Comparison of ENCODE assay signal across 13 cellular contexts in the genomic region with DNA sequence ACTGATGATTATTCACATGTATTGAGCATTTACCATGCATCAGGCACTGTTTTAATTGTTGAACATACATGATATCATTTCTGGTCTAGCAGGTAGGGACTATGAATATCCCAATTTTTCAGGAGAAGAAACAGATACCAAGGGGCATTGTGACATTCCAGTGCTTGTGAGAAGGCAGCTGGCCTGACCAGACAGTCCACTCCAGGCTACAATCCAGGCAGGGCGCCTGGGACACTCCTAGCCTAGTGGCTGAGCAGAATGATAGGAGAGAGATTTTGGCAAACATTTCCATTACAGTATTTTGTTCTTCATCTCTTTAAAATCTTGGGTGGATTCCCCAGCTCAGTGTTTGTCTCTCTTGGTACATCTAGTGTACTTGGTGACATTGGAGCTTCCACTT.
"Had no signal": no experiment of that assay in that cellular context is flagged by ENCODE, and none has a peak within 500 bp of the region (broad histone marks: within the 10 kb centered on the region; RNA-seq: fewer than 3 reads in every experiment).

No MANE protein-coding gene starts in this region.

- H3K36me3 ChIP-seq: pancreas, suprapubic skin, upper lobe of right lung, vagina had no signal

- ATAC-seq: right cardiac atrium; stimulated activated effector memory CD8-positive, alpha-beta T cell treated with anti-CD3 and anti-CD28 coated beads, Interleukin-12 subunit alpha, Interleukin-12 subunit beta, amount 100 ng/mL, for 72 hours; stimulated activated naive CD8-positive, alpha-beta T cell treated with anti-CD3 and anti-CD28 coated beads, Interleukin-15, Interleukin-2, amounts not matched to agents 100 U/mL and 50 U/mL, for 24 hours had no signal

- FAIRE-seq: islet of Langerhans, pancreas had no signal

- H3K27me3 ChIP-seq: dorsolateral prefrontal cortex, pancreas, suprapubic skin, tibial artery, upper lobe of right lung, vagina had no signal

- H3K27ac ChIP-seq: pancreas, suprapubic skin, tibial artery, upper lobe of right lung, vagina had no signal

- H3K9me3 ChIP-seq: pancreas, suprapubic skin, upper lobe of right lung, vagina had no signal

- DNase-seq: cortex of kidney; effector CD8-positive, alpha-beta T cell; naive B cell; tibial artery had no signal

- H3K4me1 ChIP-seq: pancreas, suprapubic skin, tibial artery, upper lobe of right lung, vagina had no signal

- H3K4me3 ChIP-seq: dorsolateral prefrontal cortex, pancreas, suprapubic skin, tibial artery, upper lobe of right lung, vagina had no signal
